ENCODE assay signal across 16 cellular contexts in genomic region chr4:6395466-6396228, GRCh38.
DNase-seq lines count a peak whose midpoint lies in the region; ATAC-seq and TF ChIP-seq lines count a peak whose summit lies in the region.
"Had no signal": no experiment of that assay in that cellular context is flagged by ENCODE, and none has a peak within 500 bp of the region (broad histone marks: within the 10 kb centered on the region; RNA-seq: fewer than 3 reads in every experiment).

No MANE protein-coding gene starts in this region.

- H2AFZ ChIP-seq in DND-41 (ENCODE audit: low read depth, low read length) (no peak overlapping the region), neuronal stem cell (ENCODE audit: low read length) (no peak overlapping the region)

- H3K36me3 ChIP-seq in DND-41 (ENCODE audit: insufficient read depth, low read length) (no peaks in the 10 kb centered on the region), neuronal stem cell (replicated peaks in 1 of 2; ENCODE audit: control insufficient read depth in 2 of 2, insufficient read depth in 2 of 2, low read length in 2 of 2) (no peaks in the 10 kb centered on the region)

- H4K91ac ChIP-seq in neuronal stem cell (ENCODE audit: low read depth, low read length, poor library complexity) = no peak overlapping the region

- H3K23ac ChIP-seq in neuronal stem cell (ENCODE audit: low read depth, low read length, poor library complexity) = peak overlapping the region; percentile 5

- no peaks in the 10 kb centered on the region for H3K79me2 ChIP-seq in DND-41 (ENCODE audit: insufficient read depth, low read length)

- peaks cover 6% of the 10 kb centered on the region for H3K27me3 ChIP-seq in DND-41 (ENCODE audit: insufficient read depth, low read length, poor library complexity)
- peaks cover 0 to 25% (median 0%) of the 10 kb centered on the region in 3 experiments for H3K27me3 ChIP-seq in neuronal stem cell (ENCODE audit: control insufficient read depth in 3 of 3, insufficient read depth in 3 of 3, low read depth in 1 of 3, low read length in 3 of 3)

- H3K9ac ChIP-seq in DND-41 (ENCODE audit: low read depth, low read length) (no peak overlapping the region), neuronal stem cell (ENCODE audit: low read depth, low read length, poor library complexity) (peak overlapping the region; percentile 22)

- TF ChIP-seq CTCF in DND-41 (IDR thresholded peaks at IDR 0.05; ENCODE audit: borderline replicate concordance, extremely low read depth, low read length, poor library complexity, severe bottlenecking) = no peak

- peak; percentile 58; the same call in 2 of the 3 replicates for ATAC-seq in DND-41 (ENCODE audit: insufficient read depth, low read depth)

- no peak overlapping the region for H3K4me2 ChIP-seq in DND-41 (ENCODE audit: insufficient read depth, low read length)
- H3K4me2 ChIP-seq in neuronal stem cell (ENCODE audit: insufficient read depth, low read length, poor library complexity, severe bottlenecking) = no peak overlapping the region

- H4K20me1 ChIP-seq in DND-41 (ENCODE audit: insufficient read depth, low read length) = no peaks in the 10 kb centered on the region

- no CpG with 5 or more reads among the region's 17 CpGs for WGBS in neuronal stem cell (ENCODE audit: extremely low coverage in 2 of 2, insufficient read length in 2 of 2, insufficient replicate concordance in 1 of 2), 2 donors

- H3K79me1 ChIP-seq in neuronal stem cell (ENCODE audit: low read depth, low read length) = no peaks in the 10 kb centered on the region

- H4K8ac ChIP-seq in neuronal stem cell (ENCODE audit: low read depth, low read length) = no peak overlapping the region

- H2BK5ac ChIP-seq in neuronal stem cell (ENCODE audit: low read length) = no peak overlapping the region

- H3K4ac ChIP-seq in neuronal stem cell (ENCODE audit: low read length) = no peak overlapping the region

- DNase-seq in NCI-H748 (lab: John Stamatoyannopoulos, UW; ENCODE audit: unreplicated experiment) (peak; percentile 1), NCI-H748 treated with DMSO at 0.1 percent for 48 hours (lab: John Stamatoyannopoulos, UW) (no peak), DND-41 (peak; percentile 34), NCI-H69 (lab: John Stamatoyannopoulos, UW) (peak; percentile 36), neuronal stem cell (ENCODE audit: low spot score) (no peak), NOMO-1 treated with DMSO at 0.1 percent for 48 hours (lab: John Stamatoyannopoulos, UW; ENCODE audit: unreplicated experiment) (no peak), COR-L47 (lab: John Stamatoyannopoulos, UW) (no peak), SHP77 treated with DMSO at 0.1 percent for 48 hours (lab: John Stamatoyannopoulos, UW) (no peak)
- DNase-seq: DMS79, H9, NCI-H1436, NCI-H2029, NCI-H446 treated with DMSO at 0.1 percent for 48 hours, NCI-H82, T-helper 2 cell had no signal

- peak overlapping the region; percentile 25 for H3K18ac ChIP-seq in neuronal stem cell (ENCODE audit: low read length)

- H3K4me1 ChIP-seq in DND-41 (ENCODE audit: insufficient read depth, low read length) = no peaks in the 10 kb centered on the region
- no peaks in the 10 kb centered on the region for H3K4me1 ChIP-seq in neuronal stem cell (ENCODE audit: control insufficient read depth in 2 of 2, insufficient read depth in 1 of 2, low read depth in 1 of 2, low read length in 2 of 2)

- no peak overlapping the region for H2AK5ac ChIP-seq in neuronal stem cell (ENCODE audit: low read depth, low read length)

- no peak overlapping the region for H2BK120ac ChIP-seq in neuronal stem cell (ENCODE audit: low read depth, low read length)

- H3K9me3 ChIP-seq in DND-41 (ENCODE audit: insufficient read depth, low read length, severe bottlenecking) = no peaks in the 10 kb centered on the region
- H3K9me3 ChIP-seq in neuronal stem cell (replicated peaks in 1 of 2; ENCODE audit: control insufficient read depth in 2 of 2, insufficient read depth in 1 of 2, low read depth in 1 of 2, low read length in 2 of 2) = no peaks in the 10 kb centered on the region

- no peak overlapping the region for H2BK15ac ChIP-seq in neuronal stem cell (ENCODE audit: low read length)

- H3K4me3 ChIP-seq in DND-41 (ENCODE audit: low read depth in 1 of 2, low read length in 2 of 2) (no peak overlapping the region), neuronal stem cell (ENCODE audit: low read length in 2 of 2) (peak overlapping the region in 1 of 2 donors; percentile 14)

- H2BK12ac ChIP-seq in neuronal stem cell (ENCODE audit: low read length) = peak overlapping the region; percentile 12

- H3K14ac ChIP-seq in neuronal stem cell (ENCODE audit: low read length) = no peak overlapping the region

- H3K27ac ChIP-seq in DND-41 (ENCODE audit: low read length) (no peak overlapping the region), neuronal stem cell (replicated peaks; ENCODE audit: low read length) (no peak overlapping the region)
- H3K27ac ChIP-seq: HL-60 had no signal

Comparison
In these comparisons a context has a peak if more than half of its experiments do, and no peak if none do; other contexts are left out.
1. DNase-seq: peak in NCI-H748 (single experiment), DND-41 (single experiment) and NCI-H69 (single experiment); none in NCI-H748 treated with DMSO at 0.1 percent for 48 hours (single experiment), neuronal stem cell (single experiment), NOMO-1 treated with DMSO at 0.1 percent for 48 hours (single experiment), COR-L47 (single experiment) and SHP77 treated with DMSO at 0.1 percent for 48 hours (single experiment).